ENCODE assay signal across 1 cellular context in genomic region chr12:11499802-11500201, GRCh38.
TF ChIP-seq lines count a peak whose summit lies in the region.

No MANE protein-coding gene starts in this region.

TF ChIP-seq in WTC11, 78 proteins besides CTCF, POLR2A, EP300 and RAD21 (continued from another document):
- TF ChIP-seq ZNF396 (CRISPR knock-in tag; IDR thresholded peaks at IDR 0.05; ENCODE audit: borderline replicate concordance), result no peak
- TF ChIP-seq, protein P1, sequence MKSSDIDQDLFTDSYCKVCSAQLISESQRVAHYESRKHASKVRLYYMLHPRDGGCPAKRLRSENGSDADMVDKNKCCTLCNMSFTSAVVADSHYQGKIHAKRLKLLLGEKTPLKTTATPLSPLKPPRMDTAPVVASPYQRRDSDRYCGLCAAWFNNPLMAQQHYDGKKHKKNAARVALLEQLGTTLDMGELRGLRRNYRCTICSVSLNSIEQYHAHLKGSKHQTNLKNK (CRISPR knock-in tag; IDR thresholded peaks at IDR 0.05), result no peak
- TF ChIP-seq, protein P2, sequence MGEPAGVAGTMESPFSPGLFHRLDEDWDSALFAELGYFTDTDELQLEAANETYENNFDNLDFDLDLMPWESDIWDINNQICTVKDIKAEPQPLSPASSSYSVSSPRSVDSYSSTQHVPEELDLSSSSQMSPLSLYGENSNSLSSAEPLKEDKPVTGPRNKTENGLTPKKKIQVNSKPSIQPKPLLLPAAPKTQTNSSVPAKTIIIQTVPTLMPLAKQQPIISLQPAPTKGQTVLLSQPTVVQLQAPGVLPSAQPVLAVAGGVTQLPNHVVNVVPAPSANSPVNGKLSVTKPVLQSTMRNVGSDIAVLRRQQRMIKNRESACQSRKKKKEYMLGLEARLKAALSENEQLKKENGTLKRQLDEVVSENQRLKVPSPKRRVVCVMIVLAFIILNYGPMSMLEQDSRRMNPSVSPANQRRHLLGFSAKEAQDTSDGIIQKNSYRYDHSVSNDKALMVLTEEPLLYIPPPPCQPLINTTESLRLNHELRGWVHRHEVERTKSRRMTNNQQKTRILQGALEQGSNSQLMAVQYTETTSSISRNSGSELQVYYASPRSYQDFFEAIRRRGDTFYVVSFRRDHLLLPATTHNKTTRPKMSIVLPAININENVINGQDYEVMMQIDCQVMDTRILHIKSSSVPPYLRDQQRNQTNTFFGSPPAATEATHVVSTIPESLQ (CRISPR knock-in tag; IDR thresholded peaks at IDR 0.05), result no peak
TF ChIP-seq in WTC11: peak in this region for 0.
